ENCODE assay signal across 1 cellular context in the genomic region with DNA sequence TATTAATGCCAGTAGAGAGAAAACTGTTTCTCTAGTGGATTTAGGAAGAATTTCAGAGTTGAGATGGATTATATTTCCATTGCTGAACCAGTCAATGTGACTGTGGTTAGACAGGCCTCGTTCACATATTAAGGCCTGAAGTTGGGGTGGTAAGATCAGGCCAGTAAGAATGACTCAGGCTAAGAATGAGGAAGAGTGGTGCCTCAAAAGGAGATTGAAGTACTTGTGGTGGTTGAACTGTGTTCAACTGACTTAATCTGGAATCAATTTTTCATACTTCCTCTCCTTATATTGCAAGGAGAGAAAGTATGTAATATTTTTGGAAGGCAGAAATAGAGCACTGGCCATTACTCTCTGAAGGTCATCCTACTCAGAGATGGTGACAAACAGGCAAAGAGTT.
TF ChIP-seq lines count a peak whose summit lies in the region.

No MANE protein-coding gene starts in this region.

TF ChIP-seq in GM23338, 12 proteins besides CTCF, POLR2A, EP300 and RAD21:
- no peak for TF ChIP-seq ZNF331 (CRISPR knock-in tag; IDR thresholded peaks at IDR 0.05; ENCODE audit: low read depth)
- TF ChIP-seq, protein P1, sequence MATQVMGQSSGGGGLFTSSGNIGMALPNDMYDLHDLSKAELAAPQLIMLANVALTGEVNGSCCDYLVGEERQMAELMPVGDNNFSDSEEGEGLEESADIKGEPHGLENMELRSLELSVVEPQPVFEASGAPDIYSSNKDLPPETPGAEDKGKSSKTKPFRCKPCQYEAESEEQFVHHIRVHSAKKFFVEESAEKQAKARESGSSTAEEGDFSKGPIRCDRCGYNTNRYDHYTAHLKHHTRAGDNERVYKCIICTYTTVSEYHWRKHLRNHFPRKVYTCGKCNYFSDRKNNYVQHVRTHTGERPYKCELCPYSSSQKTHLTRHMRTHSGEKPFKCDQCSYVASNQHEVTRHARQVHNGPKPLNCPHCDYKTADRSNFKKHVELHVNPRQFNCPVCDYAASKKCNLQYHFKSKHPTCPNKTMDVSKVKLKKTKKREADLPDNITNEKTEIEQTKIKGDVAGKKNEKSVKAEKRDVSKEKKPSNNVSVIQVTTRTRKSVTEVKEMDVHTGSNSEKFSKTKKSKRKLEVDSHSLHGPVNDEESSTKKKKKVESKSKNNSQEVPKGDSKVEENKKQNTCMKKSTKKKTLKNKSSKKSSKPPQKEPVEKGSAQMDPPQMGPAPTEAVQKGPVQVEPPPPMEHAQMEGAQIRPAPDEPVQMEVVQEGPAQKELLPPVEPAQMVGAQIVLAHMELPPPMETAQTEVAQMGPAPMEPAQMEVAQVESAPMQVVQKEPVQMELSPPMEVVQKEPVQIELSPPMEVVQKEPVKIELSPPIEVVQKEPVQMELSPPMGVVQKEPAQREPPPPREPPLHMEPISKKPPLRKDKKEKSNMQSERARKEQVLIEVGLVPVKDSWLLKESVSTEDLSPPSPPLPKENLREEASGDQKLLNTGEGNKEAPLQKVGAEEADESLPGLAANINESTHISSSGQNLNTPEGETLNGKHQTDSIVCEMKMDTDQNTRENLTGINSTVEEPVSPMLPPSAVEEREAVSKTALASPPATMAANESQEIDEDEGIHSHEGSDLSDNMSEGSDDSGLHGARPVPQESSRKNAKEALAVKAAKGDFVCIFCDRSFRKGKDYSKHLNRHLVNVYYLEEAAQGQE (IDR thresholded peaks at IDR 0.05; ENCODE audit: unreplicated experiment): no peak
- TF ChIP-seq EZH2 (IDR thresholded peaks at IDR 0.05; ENCODE audit: low read depth, unreplicated experiment): no peak
- TF ChIP-seq STAT1 (IDR thresholded peaks at IDR 0.05; ENCODE audit: unreplicated experiment): no peak
- no peak for TF ChIP-seq NANOG (IDR thresholded peaks at IDR 0.05; ENCODE audit: borderline replicate concordance)
- no peak for TF ChIP-seq ZNF114 (CRISPR knock-in tag; IDR thresholded peaks at IDR 0.05)
- TF ChIP-seq, protein P2, sequence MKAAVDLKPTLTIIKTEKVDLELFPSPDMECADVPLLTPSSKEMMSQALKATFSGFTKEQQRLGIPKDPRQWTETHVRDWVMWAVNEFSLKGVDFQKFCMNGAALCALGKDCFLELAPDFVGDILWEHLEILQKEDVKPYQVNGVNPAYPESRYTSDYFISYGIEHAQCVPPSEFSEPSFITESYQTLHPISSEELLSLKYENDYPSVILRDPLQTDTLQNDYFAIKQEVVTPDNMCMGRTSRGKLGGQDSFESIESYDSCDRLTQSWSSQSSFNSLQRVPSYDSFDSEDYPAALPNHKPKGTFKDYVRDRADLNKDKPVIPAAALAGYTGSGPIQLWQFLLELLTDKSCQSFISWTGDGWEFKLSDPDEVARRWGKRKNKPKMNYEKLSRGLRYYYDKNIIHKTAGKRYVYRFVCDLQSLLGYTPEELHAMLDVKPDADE (IDR thresholded peaks at IDR 0.05): no peak
- no peak for TF ChIP-seq EZH2phosphoT487 (IDR thresholded peaks at IDR 0.05; ENCODE audit: unreplicated experiment)
- TF ChIP-seq, protein P3, sequence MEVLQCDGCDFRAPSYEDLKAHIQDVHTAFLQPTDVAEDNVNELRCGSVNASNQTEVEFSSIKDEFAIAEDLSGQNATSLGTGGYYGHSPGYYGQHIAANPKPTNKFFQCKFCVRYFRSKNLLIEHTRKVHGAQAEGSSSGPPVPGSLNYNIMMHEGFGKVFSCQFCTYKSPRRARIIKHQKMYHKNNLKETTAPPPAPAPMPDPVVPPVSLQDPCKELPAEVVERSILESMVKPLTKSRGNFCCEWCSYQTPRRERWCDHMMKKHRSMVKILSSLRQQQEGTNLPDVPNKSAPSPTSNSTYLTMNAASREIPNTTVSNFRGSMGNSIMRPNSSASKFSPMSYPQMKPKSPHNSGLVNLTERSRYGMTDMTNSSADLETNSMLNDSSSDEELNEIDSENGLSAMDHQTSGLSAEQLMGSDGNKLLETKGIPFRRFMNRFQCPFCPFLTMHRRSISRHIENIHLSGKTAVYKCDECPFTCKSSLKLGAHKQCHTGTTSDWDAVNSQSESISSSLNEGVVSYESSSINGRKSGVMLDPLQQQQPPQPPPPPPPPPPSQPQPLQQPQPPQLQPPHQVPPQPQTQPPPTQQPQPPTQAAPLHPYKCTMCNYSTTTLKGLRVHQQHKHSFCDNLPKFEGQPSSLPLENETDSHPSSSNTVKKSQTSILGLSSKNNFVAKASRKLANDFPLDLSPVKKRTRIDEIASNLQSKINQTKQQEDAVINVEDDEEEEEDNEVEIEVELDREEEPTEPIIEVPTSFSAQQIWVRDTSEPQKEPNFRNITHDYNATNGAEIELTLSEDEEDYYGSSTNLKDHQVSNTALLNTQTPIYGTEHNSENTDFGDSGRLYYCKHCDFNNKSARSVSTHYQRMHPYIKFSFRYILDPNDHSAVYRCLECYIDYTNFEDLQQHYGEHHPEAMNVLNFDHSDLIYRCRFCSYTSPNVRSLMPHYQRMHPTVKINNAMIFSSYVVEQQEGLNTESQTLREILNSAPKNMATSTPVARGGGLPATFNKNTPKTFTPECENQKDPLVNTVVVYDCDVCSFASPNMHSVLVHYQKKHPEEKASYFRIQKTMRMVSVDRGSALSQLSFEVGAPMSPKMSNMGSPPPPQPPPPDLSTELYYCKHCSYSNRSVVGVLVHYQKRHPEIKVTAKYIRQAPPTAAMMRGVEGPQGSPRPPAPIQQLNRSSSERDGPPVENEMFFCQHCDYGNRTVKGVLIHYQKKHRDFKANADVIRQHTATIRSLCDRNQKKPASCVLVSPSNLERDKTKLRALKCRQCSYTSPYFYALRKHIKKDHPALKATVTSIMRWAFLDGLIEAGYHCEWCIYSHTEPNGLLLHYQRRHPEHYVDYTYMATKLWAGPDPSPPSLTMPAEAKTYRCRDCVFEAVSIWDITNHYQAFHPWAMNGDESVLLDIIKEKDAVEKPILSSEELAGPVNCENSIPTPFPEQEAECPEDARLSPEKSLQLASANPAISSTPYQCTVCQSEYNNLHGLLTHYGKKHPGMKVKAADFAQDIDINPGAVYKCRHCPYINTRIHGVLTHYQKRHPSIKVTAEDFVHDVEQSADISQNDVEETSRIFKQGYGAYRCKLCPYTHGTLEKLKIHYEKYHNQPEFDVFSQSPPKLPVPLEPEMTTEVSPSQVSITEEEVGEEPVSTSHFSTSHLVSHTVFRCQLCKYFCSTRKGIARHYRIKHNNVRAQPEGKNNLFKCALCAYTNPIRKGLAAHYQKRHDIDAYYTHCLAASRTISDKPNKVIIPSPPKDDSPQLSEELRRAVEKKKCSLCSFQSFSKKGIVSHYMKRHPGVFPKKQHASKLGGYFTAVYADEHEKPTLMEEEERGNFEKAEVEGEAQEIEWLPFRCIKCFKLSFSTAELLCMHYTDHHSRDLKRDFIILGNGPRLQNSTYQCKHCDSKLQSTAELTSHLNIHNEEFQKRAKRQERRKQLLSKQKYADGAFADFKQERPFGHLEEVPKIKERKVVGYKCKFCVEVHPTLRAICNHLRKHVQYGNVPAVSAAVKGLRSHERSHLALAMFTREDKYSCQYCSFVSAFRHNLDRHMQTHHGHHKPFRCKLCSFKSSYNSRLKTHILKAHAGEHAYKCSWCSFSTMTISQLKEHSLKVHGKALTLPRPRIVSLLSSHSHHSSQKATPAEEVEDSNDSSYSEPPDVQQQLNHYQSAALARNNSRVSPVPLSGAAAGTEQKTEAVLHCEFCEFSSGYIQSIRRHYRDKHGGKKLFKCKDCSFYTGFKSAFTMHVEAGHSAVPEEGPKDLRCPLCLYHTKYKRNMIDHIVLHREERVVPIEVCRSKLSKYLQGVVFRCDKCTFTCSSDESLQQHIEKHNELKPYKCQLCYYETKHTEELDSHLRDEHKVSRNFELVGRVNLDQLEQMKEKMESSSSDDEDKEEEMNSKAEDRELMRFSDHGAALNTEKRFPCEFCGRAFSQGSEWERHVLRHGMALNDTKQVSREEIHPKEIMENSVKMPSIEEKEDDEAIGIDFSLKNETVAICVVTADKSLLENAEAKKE (CRISPR knock-in tag; IDR thresholded peaks at IDR 0.05): no peak
- TF ChIP-seq JUNB (IDR thresholded peaks at IDR 0.05; ENCODE audit: unreplicated experiment): no peak
- TF ChIP-seq POLR2AphosphoS5 (IDR thresholded peaks at IDR 0.05; ENCODE audit: low read depth): no peak
